ENCODE assay signal across 30 cellular contexts in the genomic region with DNA sequence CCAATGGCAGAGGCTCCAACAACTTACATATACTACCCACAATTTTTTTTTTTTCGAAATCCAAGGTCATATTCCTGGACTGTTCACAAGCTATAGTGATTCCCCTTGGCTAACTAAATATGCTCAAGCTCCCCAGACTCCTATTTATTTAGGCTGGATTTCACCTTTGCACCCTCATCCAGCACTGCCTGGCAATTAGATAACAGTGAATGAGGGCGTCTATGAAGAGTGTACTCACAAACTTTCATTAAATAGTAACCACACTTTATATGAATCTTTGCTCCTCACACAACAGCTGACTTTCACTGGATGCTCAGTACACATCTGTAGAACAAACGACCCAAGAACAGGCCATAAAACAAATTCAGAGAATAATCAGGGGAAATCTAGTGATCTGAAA. TPM values are rescaled to one million over a fixed set of nuclear protein-coding genes. Genes with fewer than 3 reads are reported as not detected.
DNase-seq lines count a peak whose midpoint lies in the region; ATAC-seq, FAIRE-seq and TF ChIP-seq lines count a peak whose summit lies in the region.
"Had no signal": no experiment of that assay in that cellular context is flagged by ENCODE, and none has a peak within 500 bp of the region (broad histone marks: within the 10 kb centered on the region; RNA-seq: fewer than 3 reads in every experiment).

No MANE protein-coding gene starts in this region.

- DNase-seq in hepatocyte (ENCODE audit: low spot score) (peak; percentile 11), right lobe of liver (no peak), small intestine (peak; percentile 3), natural killer cell (no peak), CD1c-positive myeloid dendritic cell (ENCODE audit: extremely low spot score) (no peak), NCI-H446 treated with DMSO at 0.1 percent for 48 hours (lab: John Stamatoyannopoulos, UW) (no peak)
- no peak for DNase-seq in effector memory CD4-positive, alpha-beta T cell
- DNase-seq: 8988T; ACHN; BE2C; C1 segment of cervical spinal cord; CD4-positive, alpha-beta T cell; CD8-positive, alpha-beta memory T cell; COR-L47; DMS 273 treated with DMSO at 0.1 percent for 48 hours; DMS153; DMS53; DMS79; DND-41; EL; GDM1 had no signal

- H3K36me3 Mint-ChIP-seq in natural killer cell: no peaks in the 10 kb centered on the region
- H3K36me3 Mint-ChIP-seq: CD14-positive monocyte had no signal

- peaks cover 13 to 14% of the 10 kb centered on the region in 2 donors for H3K9me3 Mint-ChIP-seq in natural killer cell

- no peak for TF ChIP-seq CTCF in hepatocyte (IDR thresholded peaks at IDR 0.05; ENCODE audit: poor library complexity)
- no peak for TF ChIP-seq CTCF in right lobe of liver (IDR thresholded peaks at IDR 0.05)
- TF ChIP-seq CTCF in natural killer cell (IDR thresholded peaks at IDR 0.05): no peak

- H3K27me3 ChIP-seq in hepatocyte (no peaks in the 10 kb centered on the region), right lobe of liver (no peaks in the 10 kb centered on the region), small intestine (ENCODE audit: control insufficient read depth in 2 of 2, insufficient read depth in 2 of 2, low read length in 2 of 2) (no peaks in the 10 kb centered on the region)
- H3K27me3 ChIP-seq in effector memory CD4-positive, alpha-beta T cell (replicated peaks; ENCODE audit: control insufficient read depth, insufficient read depth, low read length, poor library complexity, severe bottlenecking): no peaks in the 10 kb centered on the region
- H3K27me3 ChIP-seq: BE2C, BLaER1 had no signal

- no peak overlapping the region for H3K27ac ChIP-seq in hepatocyte
- no peak overlapping the region for H3K27ac ChIP-seq in right lobe of liver
- H3K27ac ChIP-seq in small intestine (ENCODE audit: low read depth in 1 of 2, low read length in 1 of 2): no peak overlapping the region
- H3K27ac ChIP-seq in effector memory CD4-positive, alpha-beta T cell (ENCODE audit: insufficient read depth, low read length, poor library complexity, severe bottlenecking): no peak overlapping the region
- H3K27ac ChIP-seq: BLaER1 had no signal

- H3K4me3 Mint-ChIP-seq in natural killer cell: no peak overlapping the region
- H3K4me3 Mint-ChIP-seq: CD14-positive monocyte; CD4-positive, alpha-beta T cell; CD8-positive, alpha-beta memory T cell had no signal

- H3K27me3 Mint-ChIP-seq in natural killer cell (ENCODE audit: low read depth in 2 of 2): no peaks in the 10 kb centered on the region
- H3K27me3 Mint-ChIP-seq: CD8-positive, alpha-beta memory T cell had no signal

- H4K20me1 ChIP-seq in hepatocyte (ENCODE audit: insufficient read depth, poor library complexity, severe bottlenecking): no peaks in the 10 kb centered on the region
- H4K20me1 ChIP-seq: BLaER1 had no signal

- TF ChIP-seq POLR2A in right lobe of liver (IDR thresholded peaks at IDR 0.05): no peak

- H2AFZ ChIP-seq in hepatocyte: no peak overlapping the region

- H3K9me3 ChIP-seq in hepatocyte (ENCODE audit: low read depth) (no peaks in the 10 kb centered on the region), right lobe of liver (no peaks in the 10 kb centered on the region), small intestine (ENCODE audit: control insufficient read depth, low read depth) (no peaks in the 10 kb centered on the region)
- H3K9me3 ChIP-seq in effector memory CD4-positive, alpha-beta T cell (ENCODE audit: control insufficient read depth, low read length): no peaks in the 10 kb centered on the region
- H3K9me3 ChIP-seq: BE2C had no signal

- no peak overlapping the region for H3K4me3 ChIP-seq in hepatocyte
- H3K4me3 ChIP-seq in right lobe of liver: no peak overlapping the region
- H3K4me3 ChIP-seq in small intestine (ENCODE audit: low read depth in 1 of 2, low read length in 2 of 2): no peak overlapping the region
- no peak overlapping the region for H3K4me3 ChIP-seq in effector memory CD4-positive, alpha-beta T cell (ENCODE audit: insufficient read depth, low read depth, low read length, poor library complexity, severe bottlenecking)
- H3K4me3 ChIP-seq: BLaER1, GM12878 had no signal

- intact Hi-C loops in right lobe of liver (cut with DNase I) (no loop called here), natural killer cell (cut with micrococcal nuclease) (no loop called here)

- H3K4me1 ChIP-seq in hepatocyte (ENCODE audit: insufficient read depth): no peaks in the 10 kb centered on the region
- H3K4me1 ChIP-seq in right lobe of liver: peaks cover 0 to 10% (median 0%) of the 10 kb centered on the region in 4 donors
- no peaks in the 10 kb centered on the region for H3K4me1 ChIP-seq in small intestine (ENCODE audit: control insufficient read depth in 2 of 2, insufficient read depth in 1 of 2, low read depth in 1 of 2, low read length in 1 of 2)
- H3K4me1 ChIP-seq in effector memory CD4-positive, alpha-beta T cell (ENCODE audit: control insufficient read depth, insufficient read depth, low read length, poor library complexity, severe bottlenecking): no peaks in the 10 kb centered on the region
- H3K4me1 ChIP-seq: BE2C, BLaER1 had no signal

- H3K4me2 ChIP-seq in hepatocyte: no peak overlapping the region
- H3K4me2 ChIP-seq: BLaER1 had no signal

- no peak overlapping the region for H3K27ac Mint-ChIP-seq in natural killer cell
- H3K27ac Mint-ChIP-seq: CD14-positive monocyte; CD4-positive, alpha-beta T cell; CD8-positive, alpha-beta memory T cell had no signal

- H3K4me1 Mint-ChIP-seq in natural killer cell: no peaks in the 10 kb centered on the region
- H3K4me1 Mint-ChIP-seq: CD14-positive monocyte; CD8-positive, alpha-beta memory T cell had no signal

- H3K36me3 ChIP-seq in hepatocyte (replicated peaks; ENCODE audit: insufficient read depth, low read depth): no peaks in the 10 kb centered on the region
- no peaks in the 10 kb centered on the region for H3K36me3 ChIP-seq in right lobe of liver
- H3K36me3 ChIP-seq in small intestine (ENCODE audit: control insufficient read depth in 2 of 2, insufficient read depth in 2 of 2, low read length in 2 of 2): no peaks in the 10 kb centered on the region
- H3K36me3 ChIP-seq in effector memory CD4-positive, alpha-beta T cell (ENCODE audit: control insufficient read depth, insufficient read depth, low read length): no peaks in the 10 kb centered on the region
- H3K36me3 ChIP-seq: BE2C, BLaER1 had no signal

- no peaks in the 10 kb centered on the region for H3K79me2 ChIP-seq in hepatocyte

- no peak for FAIRE-seq in small intestine (lab: Jason Lieb, UNC)
- FAIRE-seq: A204.1, GM12878, GM12892, GM18507 had no signal

- ATAC-seq in right lobe of liver: peak in 3 of 4 donors; percentile 28 to 67 (median 35)
- no peak for ATAC-seq in natural killer cell
- ATAC-seq: GM12878 had no signal

- H3K9me2 ChIP-seq in hepatocyte (replicated peaks; ENCODE audit: insufficient read depth): no peaks in the 10 kb centered on the region

- 48% methylated on average over 3 of the region's 3 CpGs for WGBS in hepatocyte (ENCODE audit: low lambda C conversion rate, missing lambda C conversion rate)
- 20% methylated on average over 3 of the region's 3 CpGs for WGBS in right lobe of liver (ENCODE audit: insufficient coverage, low coverage, low lambda C conversion rate, missing lambda C conversion rate)
- 8 to 47% (median 19%) methylated on average over 3 of the region's 3 CpGs for WGBS in small intestine, 3 donors

RNA-seq across cellular contexts. Expression of a gene that starts 51.6 kb away (rescaled TPM):
- total RNA-seq in hepatocyte: 0.33 TPM in 1 of 2 replicates, not detected in the other
- 0.33 TPM in 1 of 2 replicates, not detected in the other for polyA plus RNA-seq in hepatocyte
- under 1 TPM in 4 of 6 experiments, not detected in 2; 0.04 to 0.16 (median 0.06) TPM for total RNA-seq in right lobe of liver
- polyA plus RNA-seq in small intestine: under 1 TPM in 2 of 3 donors, not detected in 1; under 0.01 to 0.22 TPM
- not detected for total RNA-seq in natural killer cell
- total RNA-seq: A673; CD4-positive, alpha-beta T cell; CD8-positive, alpha-beta memory T cell; G401; GM12878 had no signal
- polyA plus RNA-seq: AG04450; CD14-positive monocyte; CD8-positive, alpha-beta memory T cell; GM12878 had no signal

Comparison
In these comparisons a context has a peak if more than half of its experiments do, and no peak if none do; other contexts are left out.
1. DNase-seq: peak in hepatocyte (single experiment) and small intestine (single experiment); none in right lobe of liver (0 of 3), natural killer cell (single experiment), effector memory CD4-positive, alpha-beta T cell (0 of 3), CD1c-positive myeloid dendritic cell (single experiment) and NCI-H446 treated with DMSO at 0.1 percent for 48 hours (single experiment).
2. ATAC-seq: peak in right lobe of liver (3 of 4); none in natural killer cell (0 of 3).